ENCODE assay signal across 9 cellular contexts in genomic region chr12:94074970-94075695, GRCh38.
DNase-seq lines count a peak whose midpoint lies in the region; ATAC-seq, FAIRE-seq and TF ChIP-seq lines count a peak whose summit lies in the region.
"Had no signal": no experiment of that assay in that cellular context is flagged by ENCODE, and none has a peak within 500 bp of the region (broad histone marks: within the 10 kb centered on the region; RNA-seq: fewer than 3 reads in every experiment).

No MANE protein-coding gene starts in this region.

- no peak overlapping the region for H3K27ac ChIP-seq in brain microvascular endothelial cell

- in situ Hi-C loops in brain microvascular endothelial cell (cut with HindIII; ENCODE audit: low pct_ligation_motif_present, low sequenced_read_pairs): loop anchor here (25.0 kb wide), 1 partner anchor 513 kb away; the partner anchor contains the start of gene SOCS2

- peak; percentile 84 for TF ChIP-seq CTCF in brain microvascular endothelial cell (IDR thresholded peaks at IDR 0.05; ENCODE audit: low read depth, low read length, missing control alignments)

- DNase-seq in activated CD4-positive, alpha-beta T cell treated with anti-CD3 and anti-CD28 coated beads for 48 hours: peak; percentile 23
- no peak for DNase-seq in activated CD4-positive, alpha-beta T cell treated with anti-CD3 and anti-CD28 coated beads, Interleukin-2, amount 50 U/mL, for 1 hour
- DNase-seq in NCI-H1694 treated with DMSO at 0.1 percent for 48 hours (lab: John Stamatoyannopoulos, UW) (peak; percentile 46), brain microvascular endothelial cell (peak; percentile 76), kidney glomerular epithelial cell (lab: John Stamatoyannopoulos, UW) (peak; percentile 42), stromal cell of bone marrow (ENCODE audit: low read depth) (peak; percentile 93), RCC 7860 (ENCODE audit: low spot score) (no peak)

- ATAC-seq in GM18907 (IDR thresholded peaks at IDR 0.05; ENCODE audit: unreplicated experiment): no peak

- FAIRE-seq in RCC 7860 (lab: Jason Lieb, UNC): no peak
- FAIRE-seq: GM18507 had no signal

- H3K36me3 ChIP-seq in brain microvascular endothelial cell (replicated peaks): no peaks in the 10 kb centered on the region

- H3K27me3 ChIP-seq in brain microvascular endothelial cell (replicated peaks): no peaks in the 10 kb centered on the region

- no peak overlapping the region for H3K4me3 ChIP-seq in brain microvascular endothelial cell (ENCODE audit: low read depth, low read length)

Comparison
In these comparisons a context has a peak if more than half of its experiments do, and no peak if none do; other contexts are left out.
1. DNase-seq: peak in activated CD4-positive, alpha-beta T cell treated with anti-CD3 and anti-CD28 coated beads for 48 hours (single experiment), NCI-H1694 treated with DMSO at 0.1 percent for 48 hours (single experiment), brain microvascular endothelial cell (single experiment), kidney glomerular epithelial cell (single experiment) and stromal cell of bone marrow (single experiment); none in activated CD4-positive, alpha-beta T cell treated with anti-CD3 and anti-CD28 coated beads, Interleukin-2, amount 50 U/mL, for 1 hour (single experiment) and RCC 7860 (single experiment).